Comparison of ENCODE assay signal across 8 cellular contexts in the genomic region with DNA sequence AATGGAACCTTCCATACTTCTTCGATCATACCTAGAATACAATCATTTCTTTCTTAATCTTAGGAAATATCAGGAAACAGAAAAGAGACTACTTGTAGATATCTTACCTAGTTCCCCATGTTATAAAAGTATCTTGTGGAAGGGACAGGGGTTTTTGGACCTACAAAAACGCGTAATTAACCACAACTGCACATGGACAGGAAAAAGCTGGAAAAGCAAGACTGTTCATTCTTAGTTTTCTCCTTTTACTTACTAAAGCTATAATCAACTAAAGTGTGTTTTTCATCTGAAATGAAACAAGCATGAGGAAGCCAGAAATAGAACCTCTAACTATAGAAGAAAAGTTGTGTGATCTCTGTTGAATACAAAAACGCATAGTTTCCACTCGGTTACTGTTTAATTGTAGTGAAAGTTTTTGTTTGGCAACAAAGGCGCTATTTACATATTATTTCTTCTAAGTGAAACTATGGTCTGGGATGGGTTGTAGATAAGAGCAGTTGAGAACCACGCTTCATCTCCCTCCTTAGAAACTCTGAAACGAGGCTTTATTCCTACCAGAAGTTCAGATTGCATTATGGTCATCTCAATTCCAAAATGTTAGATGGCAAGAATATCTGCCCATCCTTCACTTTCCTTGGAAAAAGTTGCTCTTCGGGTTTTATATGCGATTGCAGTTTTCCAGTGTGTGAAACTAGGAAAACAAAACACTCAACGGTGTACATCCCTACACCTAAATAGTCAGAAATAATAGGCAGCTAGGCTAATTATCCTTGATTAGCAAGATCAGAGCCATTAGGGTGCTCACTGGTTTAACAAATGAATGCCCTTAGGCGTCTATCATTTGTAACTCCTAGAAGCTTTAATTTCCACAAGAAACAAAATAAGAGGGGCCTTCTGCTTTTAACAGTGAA. TPM values are rescaled to one million over a fixed set of nuclear protein-coding genes. Genes with fewer than 3 reads are reported as not detected.
A peak's percentile ranks its signal among the peaks of the same experiment; 100 is the strongest.
DNase-seq lines count a peak whose midpoint lies in the region; ATAC-seq and TF ChIP-seq lines count a peak whose summit lies in the region.

No MANE protein-coding gene starts in this region.

- peak overlapping the region; percentile 74 for H3K4me3 Mint-ChIP-seq in activated CD4-positive, alpha-beta T cell treated with anti-CD3 and anti-CD28 coated beads for 36 hours
- H3K4me3 Mint-ChIP-seq in stimulated activated memory B cell treated with anti-CD40 and anti-IgM and Interleukin-4, amounts not matched to agents 10 μg/mL and 1 μg/mL and 100 μg/mL, for 72 hours = peak overlapping the region; percentile 88

- POLR2A ChIA-PET in activated CD4-positive, alpha-beta T cell treated with anti-CD3 and anti-CD28 coated beads for 36 hours (lab: Charles Lee) = interaction anchor here (1.7 kb wide), 1 partner anchor 28 kb away, joined by 5 read pairs; no protein-coding TSS in a partner anchor

- H3K27me3 Mint-ChIP-seq in activated CD4-positive, alpha-beta T cell treated with anti-CD3 and anti-CD28 coated beads for 36 hours = peaks cover 42% of the 10 kb centered on the region
- H3K27me3 Mint-ChIP-seq in stimulated activated memory B cell treated with anti-CD40 and anti-IgM and Interleukin-4, amounts not matched to agents 10 μg/mL and 1 μg/mL and 100 μg/mL, for 72 hours = peaks cover 19% of the 10 kb centered on the region

- peaks cover 16% of the 10 kb centered on the region for H3K27me3 ChIP-seq in gastroesophageal sphincter

- no peak for DNase-seq in activated CD4-positive, alpha-beta T cell treated with anti-CD3 and anti-CD28 coated beads for 36 hours
- DNase-seq in activated CD4-positive, alpha-beta T cell treated with anti-CD3 and anti-CD28 coated beads, Interleukin-2, amount 50 U/mL, for 1 hour = no peak
- DNase-seq in SK-N-MC (ENCODE audit: low read depth, low spot score) = no peak
- DNase-seq in NCI-H2171 treated with DMSO at 0.1 percent for 48 hours (lab: John Stamatoyannopoulos, UW) = no peak
- DNase-seq in sciatic nerve (ENCODE audit: low spot score) = no peak
- DNase-seq in amniotic stem cell (lab: John Stamatoyannopoulos, UW) = no peak

- WGBS in gastroesophageal sphincter (ENCODE audit: low coverage in 1 of 2), 2 donors = 30 to 52% methylated on average over 12 of the region's 12 CpGs

- CTCF ChIA-PET in activated CD4-positive, alpha-beta T cell treated with anti-CD3 and anti-CD28 coated beads for 36 hours (lab: Charles Lee) = interaction anchor here (0.8 to 3.1 kb wide), 5 partner anchors 11 to 134 kb away, joined by 3 to 9 read pairs (median 4); no protein-coding TSS in a partner anchor

- TF ChIP-seq POLR2A in gastroesophageal sphincter (IDR thresholded peaks at IDR 0.05) = no peak

- H3K9me3 Mint-ChIP-seq in activated CD4-positive, alpha-beta T cell treated with anti-CD3 and anti-CD28 coated beads for 36 hours (ENCODE audit: low read depth) = no peaks in the 10 kb centered on the region
- H3K9me3 Mint-ChIP-seq in stimulated activated memory B cell treated with anti-CD40 and anti-IgM and Interleukin-4, amounts not matched to agents 10 μg/mL and 1 μg/mL and 100 μg/mL, for 72 hours = no peaks in the 10 kb centered on the region

- H3K36me3 Mint-ChIP-seq in activated CD4-positive, alpha-beta T cell treated with anti-CD3 and anti-CD28 coated beads for 36 hours (ENCODE audit: low read depth) = peaks cover 17% of the 10 kb centered on the region
- H3K36me3 Mint-ChIP-seq in stimulated activated memory B cell treated with anti-CD40 and anti-IgM and Interleukin-4, amounts not matched to agents 10 μg/mL and 1 μg/mL and 100 μg/mL, for 72 hours = peaks cover 16% of the 10 kb centered on the region

- H3K9ac ChIP-seq in SK-N-MC (ENCODE audit: insufficient read length) = peak overlapping the region; percentile 96

- ATAC-seq in activated CD4-positive, alpha-beta T cell treated with anti-CD3 and anti-CD28 coated beads for 36 hours = peak; percentile 28
- ATAC-seq in gastroesophageal sphincter = no peak
- ATAC-seq in stimulated activated memory B cell treated with anti-CD40 and anti-IgM and Interleukin-4, amounts not matched to agents 10 μg/mL and 1 μg/mL and 100 μg/mL, for 72 hours = no peak
- ATAC-seq in sciatic nerve = no peak

- TF ChIP-seq CTCF in gastroesophageal sphincter (IDR thresholded peaks at IDR 0.05) = no peak

- H3K27ac Mint-ChIP-seq in activated CD4-positive, alpha-beta T cell treated with anti-CD3 and anti-CD28 coated beads for 36 hours = peak overlapping the region; percentile 91
- peak overlapping the region; percentile 90 for H3K27ac Mint-ChIP-seq in stimulated activated memory B cell treated with anti-CD40 and anti-IgM and Interleukin-4, amounts not matched to agents 10 μg/mL and 1 μg/mL and 100 μg/mL, for 72 hours

- H3K27ac ChIP-seq in SK-N-MC = peak overlapping the region; percentile 99
- peak overlapping the region in 1 of 4 donors; percentile 8 for H3K27ac ChIP-seq in gastroesophageal sphincter

- H3K36me3 ChIP-seq in SK-N-MC (ENCODE audit: insufficient read depth, low read length) (peaks cover 32% of the 10 kb centered on the region), gastroesophageal sphincter (no peaks in the 10 kb centered on the region)

- H3K4me1 ChIP-seq in gastroesophageal sphincter = peaks cover 0 to 17% (median 0%) of the 10 kb centered on the region in 3 donors

- H3K4me3 ChIP-seq in SK-N-MC = peak overlapping the region; percentile 88
- peak overlapping the region; percentile 55 to 63 for H3K4me3 ChIP-seq in gastroesophageal sphincter

- H3K4me1 Mint-ChIP-seq in activated CD4-positive, alpha-beta T cell treated with anti-CD3 and anti-CD28 coated beads for 36 hours = peaks cover 59% of the 10 kb centered on the region
- peaks cover 59% of the 10 kb centered on the region for H3K4me1 Mint-ChIP-seq in stimulated activated memory B cell treated with anti-CD40 and anti-IgM and Interleukin-4, amounts not matched to agents 10 μg/mL and 1 μg/mL and 100 μg/mL, for 72 hours

- no peak for TF ChIP-seq EP300 in gastroesophageal sphincter (IDR thresholded peaks at IDR 0.05)

- intact Hi-C loops in activated CD4-positive, alpha-beta T cell treated with anti-CD3 and anti-CD28 coated beads for 36 hours (cut with DNase I, micrococcal nuclease) = loop anchor here (1.0 to 5.0 kb wide), 7 partner anchors 26 to 108 kb away; a partner anchor contains a TSS
- intact Hi-C loops in sciatic nerve (cut with DNase I) = no loop called here

- no peaks in the 10 kb centered on the region for H3K9me3 ChIP-seq in SK-N-MC (ENCODE audit: low read depth, low read length)
- H3K9me3 ChIP-seq in gastroesophageal sphincter = no peaks in the 10 kb centered on the region

RNA-seq across cellular contexts. Expression of gene BCAT1, which starts 1.1 kb away (rescaled TPM):
- total RNA-seq in activated CD4-positive, alpha-beta T cell treated with anti-CD3 and anti-CD28 coated beads for 36 hours = 10 to 100 TPM; 27.9 to 40.0 TPM
- 10 to 100 TPM; 11.4 to 39.3 (median 18.0) TPM for total RNA-seq in gastroesophageal sphincter
- total RNA-seq in sciatic nerve = 15.2 TPM
